ENCODE assay signal across 10 cellular contexts in genomic region chrX:24167719-24168472, GRCh38. TPM values are rescaled to one million over a fixed set of nuclear protein-coding genes. Genes with fewer than 3 reads are reported as not detected.
DNase-seq lines count a peak whose midpoint lies in the region; ATAC-seq and TF ChIP-seq lines count a peak whose summit lies in the region.
"Had no signal": no experiment of that assay in that cellular context is flagged by ENCODE, and none has a peak within 500 bp of the region (broad histone marks: within the 10 kb centered on the region; RNA-seq: fewer than 3 reads in every experiment).

No MANE protein-coding gene starts in this region.

- no peak for TF ChIP-seq POLR2A in body of pancreas (IDR thresholded peaks at IDR 0.05)

- H3K4me1 ChIP-seq in body of pancreas: peaks cover 47% of the 10 kb centered on the region

- no peak overlapping the region for H3K4me3 Mint-ChIP-seq in activated naive CD4-positive, alpha-beta T cell treated with anti-CD3 and anti-CD28 coated beads for 36 hours
- H3K4me3 Mint-ChIP-seq in IgD-negative memory B cell: peak overlapping the region in 2 of 4 donors; percentile 0 to 29
- H3K4me3 Mint-ChIP-seq in activated T-helper 17 cell treated with anti-CD3 and anti-CD28 coated beads, Interleukin-2, amount 50 U/mL, for 72 hours: peak overlapping the region; percentile 84
- peak overlapping the region; percentile 67 for H3K4me3 Mint-ChIP-seq in stimulated activated effector memory CD8-positive, alpha-beta T cell treated with anti-CD3 and anti-CD28 coated beads, Interleukin-12 subunit alpha, Interleukin-12 subunit beta, amount 100 ng/mL, for 72 hours

- ATAC-seq in activated T-helper 17 cell treated with anti-CD3 and anti-CD28 coated beads, Interleukin-2, amount 50 U/mL, for 72 hours (replicated peaks): no peak
- ATAC-seq in stimulated activated effector memory CD8-positive, alpha-beta T cell treated with anti-CD3 and anti-CD28 coated beads, Interleukin-12 subunit alpha, Interleukin-12 subunit beta, amount 100 ng/mL, for 72 hours: no peak
- ATAC-seq in body of pancreas: no peak

- peaks cover 11% of the 10 kb centered on the region for H3K36me3 Mint-ChIP-seq in activated naive CD4-positive, alpha-beta T cell treated with anti-CD3 and anti-CD28 coated beads for 36 hours (ENCODE audit: low read depth)
- H3K36me3 Mint-ChIP-seq in IgD-negative memory B cell: peaks cover 2% of the 10 kb centered on the region
- H3K36me3 Mint-ChIP-seq in activated T-helper 17 cell treated with anti-CD3 and anti-CD28 coated beads, Interleukin-2, amount 50 U/mL, for 72 hours (ENCODE audit: low read depth): peaks cover 66% of the 10 kb centered on the region
- H3K36me3 Mint-ChIP-seq in stimulated activated effector memory CD8-positive, alpha-beta T cell treated with anti-CD3 and anti-CD28 coated beads, Interleukin-12 subunit alpha, Interleukin-12 subunit beta, amount 100 ng/mL, for 72 hours: peaks cover 44% of the 10 kb centered on the region

- H3K4me1 Mint-ChIP-seq in activated naive CD4-positive, alpha-beta T cell treated with anti-CD3 and anti-CD28 coated beads for 36 hours (ENCODE audit: low read depth): peaks cover 63% of the 10 kb centered on the region
- peaks cover 41 to 48% (median 46%) of the 10 kb centered on the region in 3 donors for H3K4me1 Mint-ChIP-seq in IgD-negative memory B cell
- peaks cover 32% of the 10 kb centered on the region for H3K4me1 Mint-ChIP-seq in activated T-helper 17 cell treated with anti-CD3 and anti-CD28 coated beads, Interleukin-2, amount 50 U/mL, for 72 hours
- peaks cover 53% of the 10 kb centered on the region for H3K4me1 Mint-ChIP-seq in stimulated activated effector memory CD8-positive, alpha-beta T cell treated with anti-CD3 and anti-CD28 coated beads, Interleukin-12 subunit alpha, Interleukin-12 subunit beta, amount 100 ng/mL, for 72 hours

- in situ Hi-C loops in GM13976 (cut with MboI; ENCODE audit: low sequenced_read_pairs, unreplicated experiment): no loop called here

- H3K27ac ChIP-seq in body of pancreas: no peak overlapping the region
- H3K27ac ChIP-seq: left ventricle myocardium inferior had no signal

- intact Hi-C loops in activated naive CD4-positive, alpha-beta T cell treated with anti-CD3 and anti-CD28 coated beads for 36 hours (cut with micrococcal nuclease): loop anchor here (1.0 to 5.0 kb wide), 4 partner anchors 75 to 387 kb away; no protein-coding TSS in a partner anchor
- intact Hi-C loops in body of pancreas (cut with DNase I): no loop called here

- TF ChIP-seq CTCF in GM13976 (IDR thresholded peaks at IDR 0.05; ENCODE audit: borderline replicate concordance, control extremely low read depth, extremely low read depth, insufficient read depth, missing control alignments) (no peak), body of pancreas (IDR thresholded peaks at IDR 0.05) (no peak)

- no peaks in the 10 kb centered on the region for H3K27me3 Mint-ChIP-seq in activated naive CD4-positive, alpha-beta T cell treated with anti-CD3 and anti-CD28 coated beads for 36 hours (ENCODE audit: low read depth)
- no peaks in the 10 kb centered on the region for H3K27me3 Mint-ChIP-seq in IgD-negative memory B cell
- no peaks in the 10 kb centered on the region for H3K27me3 Mint-ChIP-seq in activated T-helper 17 cell treated with anti-CD3 and anti-CD28 coated beads, Interleukin-2, amount 50 U/mL, for 72 hours

- H3K27ac Mint-ChIP-seq in activated naive CD4-positive, alpha-beta T cell treated with anti-CD3 and anti-CD28 coated beads for 36 hours: peak overlapping the region; percentile 75
- H3K27ac Mint-ChIP-seq in IgD-negative memory B cell: peak overlapping the region; percentile 1 to 55 (median 11)
- peak overlapping the region; percentile 97 for H3K27ac Mint-ChIP-seq in activated T-helper 17 cell treated with anti-CD3 and anti-CD28 coated beads, Interleukin-2, amount 50 U/mL, for 72 hours
- H3K27ac Mint-ChIP-seq in stimulated activated effector memory CD8-positive, alpha-beta T cell treated with anti-CD3 and anti-CD28 coated beads, Interleukin-12 subunit alpha, Interleukin-12 subunit beta, amount 100 ng/mL, for 72 hours: peak overlapping the region; percentile 74

- no peak for DNase-seq in activated naive CD4-positive, alpha-beta T cell treated with anti-CD3 and anti-CD28 coated beads for 36 hours
- DNase-seq in activated naive CD4-positive, alpha-beta T cell (lab: John Stamatoyannopoulos, UW): no peak
- no peak for DNase-seq in stimulated activated effector memory CD8-positive, alpha-beta T cell treated with anti-CD3 and anti-CD28 coated beads, Interleukin-12 subunit alpha, Interleukin-12 subunit beta, amount 100 ng/mL, for 72 hours (ENCODE audit: low spot score in 2 of 2)
- DNase-seq in GM13976 (ENCODE audit: low spot score) (no peak), HPDE6-E6E7 (ENCODE audit: extremely low spot score) (no peak), body of pancreas (no peak)
- DNase-seq: left ventricle myocardium inferior, NCI-H2029 had no signal

- no peaks in the 10 kb centered on the region for H3K27me3 ChIP-seq in body of pancreas

- no peaks in the 10 kb centered on the region for H3K9me3 ChIP-seq in body of pancreas
- H3K9me3 ChIP-seq: left ventricle myocardium inferior had no signal

- no peaks in the 10 kb centered on the region for H3K36me3 ChIP-seq in body of pancreas (replicated peaks in 1 of 2; ENCODE audit: insufficient read depth in 1 of 2, low read depth in 2 of 2)

- H3K4me3 ChIP-seq in body of pancreas: no peak overlapping the region
- H3K4me3 ChIP-seq: left ventricle myocardium inferior had no signal

- H3K9me3 Mint-ChIP-seq in activated naive CD4-positive, alpha-beta T cell treated with anti-CD3 and anti-CD28 coated beads for 36 hours: no peaks in the 10 kb centered on the region
- H3K9me3 Mint-ChIP-seq in IgD-negative memory B cell: no peaks in the 10 kb centered on the region
- H3K9me3 Mint-ChIP-seq in activated T-helper 17 cell treated with anti-CD3 and anti-CD28 coated beads, Interleukin-2, amount 50 U/mL, for 72 hours: no peaks in the 10 kb centered on the region
- no peaks in the 10 kb centered on the region for H3K9me3 Mint-ChIP-seq in stimulated activated effector memory CD8-positive, alpha-beta T cell treated with anti-CD3 and anti-CD28 coated beads, Interleukin-12 subunit alpha, Interleukin-12 subunit beta, amount 100 ng/mL, for 72 hours

- CTCF ChIA-PET in activated naive CD4-positive, alpha-beta T cell treated with anti-CD3 and anti-CD28 coated beads for 36 hours (lab: Charles Lee): interaction anchor here (0.9 kb wide), 1 partner anchor 34 kb away, joined by 3 read pairs; no protein-coding TSS in a partner anchor

RNA-seq across cellular contexts. Expression of gene ZFX, which starts 18.4 kb away (rescaled TPM):
- total RNA-seq in activated naive CD4-positive, alpha-beta T cell treated with anti-CD3 and anti-CD28 coated beads for 36 hours: 10 to 100 TPM; 27.1 to 27.9 TPM
- polyA plus RNA-seq in IgD-negative memory B cell: 39.1 TPM
- 10 to 100 TPM; 41.0 to 42.9 TPM for total RNA-seq in activated T-helper 17 cell treated with anti-CD3 and anti-CD28 coated beads, Interleukin-2, amount 50 U/mL, for 72 hours
- total RNA-seq in body of pancreas: 10 to 100 TPM; 23.4 to 28.3 TPM

Comparison
In these comparisons a context has a peak if more than half of its experiments do, and no peak if none do; other contexts are left out.
1. H3K27ac Mint-ChIP-seq: peak in every context shown above with its lines; median percentile 97 in activated T-helper 17 cell treated with anti-CD3 and anti-CD28 coated beads, Interleukin-2, amount 50 U/mL, for 72 hours; 75 in activated naive CD4-positive, alpha-beta T cell treated with anti-CD3 and anti-CD28 coated beads for 36 hours; 74 in stimulated activated effector memory CD8-positive, alpha-beta T cell treated with anti-CD3 and anti-CD28 coated beads, Interleukin-12 subunit alpha, Interleukin-12 subunit beta, amount 100 ng/mL, for 72 hours; 11 in IgD-negative memory B cell.